8 cellular contexts compared by ENCODE assay signal in genomic region chr3:165196577-165197561, GRCh38. TPM values are rescaled to one million over a fixed set of nuclear protein-coding genes. Genes with fewer than 3 reads are reported as not detected.
A peak's percentile ranks its signal among the peaks of the same experiment; 100 is the strongest.
DNase-seq lines count a peak whose midpoint lies in the region; ATAC-seq lines count a peak whose summit lies in the region.

No MANE protein-coding gene starts in this region.

- peaks cover 51% of the 10 kb centered on the region for H3K27me3 Mint-ChIP-seq in activated CD4-positive, alpha-beta memory T cell treated with anti-CD3 and anti-CD28 coated beads for 36 hours
- peaks cover 45% of the 10 kb centered on the region for H3K27me3 Mint-ChIP-seq in activated CD4-positive, alpha-beta memory T cell treated with anti-CD3 and anti-CD28 coated beads, Interleukin-2, amount 10 ng/mL, durations not matched to agents 7 days and 5 days
- H3K27me3 Mint-ChIP-seq in activated naive CD8-positive, alpha-beta T cell treated with anti-CD3 and anti-CD28 coated beads, Interleukin-2, amount 10 ng/mL, durations not matched to agents 7 days and 5 days, result peaks cover 58% of the 10 kb centered on the region
- peaks cover 60% of the 10 kb centered on the region for H3K27me3 Mint-ChIP-seq in stimulated activated naive CD8-positive, alpha-beta T cell treated with anti-CD3 and anti-CD28 coated beads, Interleukin-15, Interleukin-2, amounts not matched to agents 100 ng/mL and 50 ng/mL, for 24 hours

- no peaks in the 10 kb centered on the region for H3K36me3 ChIP-seq in effector memory CD4-positive, alpha-beta T cell (ENCODE audit: control insufficient read depth, insufficient read depth, low read length)

- no peaks in the 10 kb centered on the region for H3K9me3 ChIP-seq in effector memory CD4-positive, alpha-beta T cell (ENCODE audit: control insufficient read depth, low read length)

- POLR2A ChIA-PET in activated CD4-positive, alpha-beta memory T cell treated with anti-CD3 and anti-CD28 coated beads for 36 hours (lab: Charles Lee), result no interaction called here
- POLR2A ChIA-PET in activated CD4-positive, alpha-beta memory T cell treated with anti-CD3 and anti-CD28 coated beads, Interleukin-2, amount 10 ng/mL, durations not matched to agents 7 days and 5 days (lab: Charles Lee), result no interaction called here
- POLR2A ChIA-PET in activated naive CD8-positive, alpha-beta T cell treated with anti-CD3 and anti-CD28 coated beads, Interleukin-2, amount 10 ng/mL, durations not matched to agents 7 days and 5 days (lab: Charles Lee), result no interaction called here

- CTCF ChIA-PET in activated CD4-positive, alpha-beta memory T cell treated with anti-CD3 and anti-CD28 coated beads for 36 hours (lab: Charles Lee), result no interaction called here
- CTCF ChIA-PET in activated CD4-positive, alpha-beta memory T cell treated with anti-CD3 and anti-CD28 coated beads, Interleukin-2, amount 10 ng/mL, durations not matched to agents 7 days and 5 days (lab: Charles Lee), result no interaction called here

- no peaks in the 10 kb centered on the region for H3K36me3 Mint-ChIP-seq in activated CD4-positive, alpha-beta memory T cell treated with anti-CD3 and anti-CD28 coated beads for 36 hours
- H3K36me3 Mint-ChIP-seq in activated CD4-positive, alpha-beta memory T cell treated with anti-CD3 and anti-CD28 coated beads, Interleukin-2, amount 10 ng/mL, durations not matched to agents 7 days and 5 days (ENCODE audit: low read depth), result no peaks in the 10 kb centered on the region
- H3K36me3 Mint-ChIP-seq in activated naive CD8-positive, alpha-beta T cell treated with anti-CD3 and anti-CD28 coated beads, Interleukin-2, amount 10 ng/mL, durations not matched to agents 7 days and 5 days, result no peaks in the 10 kb centered on the region
- H3K36me3 Mint-ChIP-seq in stimulated activated naive CD8-positive, alpha-beta T cell treated with anti-CD3 and anti-CD28 coated beads, Interleukin-15, Interleukin-2, amounts not matched to agents 100 ng/mL and 50 ng/mL, for 24 hours (ENCODE audit: low read depth), result peaks cover 4% of the 10 kb centered on the region

- H3K4me1 ChIP-seq in effector memory CD4-positive, alpha-beta T cell (ENCODE audit: control insufficient read depth, insufficient read depth, low read length, poor library complexity, severe bottlenecking), result no peaks in the 10 kb centered on the region

- H3K27ac Mint-ChIP-seq in activated CD4-positive, alpha-beta memory T cell treated with anti-CD3 and anti-CD28 coated beads for 36 hours, result no peak overlapping the region
- H3K27ac Mint-ChIP-seq in activated CD4-positive, alpha-beta memory T cell treated with anti-CD3 and anti-CD28 coated beads, Interleukin-2, amount 10 ng/mL, durations not matched to agents 7 days and 5 days, result no peak overlapping the region
- H3K27ac Mint-ChIP-seq in activated naive CD8-positive, alpha-beta T cell treated with anti-CD3 and anti-CD28 coated beads, Interleukin-2, amount 10 ng/mL, durations not matched to agents 7 days and 5 days, result no peak overlapping the region
- H3K27ac Mint-ChIP-seq in stimulated activated naive CD8-positive, alpha-beta T cell treated with anti-CD3 and anti-CD28 coated beads, Interleukin-15, Interleukin-2, amounts not matched to agents 100 ng/mL and 50 ng/mL, for 24 hours, result no peak overlapping the region

- peaks cover 25% of the 10 kb centered on the region for H3K27me3 ChIP-seq in effector memory CD4-positive, alpha-beta T cell (replicated peaks; ENCODE audit: control insufficient read depth, insufficient read depth, low read length, poor library complexity, severe bottlenecking)

- H3K9me3 Mint-ChIP-seq in activated CD4-positive, alpha-beta memory T cell treated with anti-CD3 and anti-CD28 coated beads for 36 hours, result no peaks in the 10 kb centered on the region
- no peaks in the 10 kb centered on the region for H3K9me3 Mint-ChIP-seq in activated CD4-positive, alpha-beta memory T cell treated with anti-CD3 and anti-CD28 coated beads, Interleukin-2, amount 10 ng/mL, durations not matched to agents 7 days and 5 days
- H3K9me3 Mint-ChIP-seq in activated naive CD8-positive, alpha-beta T cell treated with anti-CD3 and anti-CD28 coated beads, Interleukin-2, amount 10 ng/mL, durations not matched to agents 7 days and 5 days, result no peaks in the 10 kb centered on the region
- H3K9me3 Mint-ChIP-seq in stimulated activated naive CD8-positive, alpha-beta T cell treated with anti-CD3 and anti-CD28 coated beads, Interleukin-15, Interleukin-2, amounts not matched to agents 100 ng/mL and 50 ng/mL, for 24 hours, result no peaks in the 10 kb centered on the region

- H3K4me1 Mint-ChIP-seq in activated CD4-positive, alpha-beta memory T cell treated with anti-CD3 and anti-CD28 coated beads for 36 hours (ENCODE audit: low read depth), result peaks cover 19% of the 10 kb centered on the region
- H3K4me1 Mint-ChIP-seq in activated CD4-positive, alpha-beta memory T cell treated with anti-CD3 and anti-CD28 coated beads, Interleukin-2, amount 10 ng/mL, durations not matched to agents 7 days and 5 days, result peaks cover 2% of the 10 kb centered on the region
- H3K4me1 Mint-ChIP-seq in activated naive CD8-positive, alpha-beta T cell treated with anti-CD3 and anti-CD28 coated beads, Interleukin-2, amount 10 ng/mL, durations not matched to agents 7 days and 5 days, result peaks cover 8% of the 10 kb centered on the region
- H3K4me1 Mint-ChIP-seq in stimulated activated naive CD8-positive, alpha-beta T cell treated with anti-CD3 and anti-CD28 coated beads, Interleukin-15, Interleukin-2, amounts not matched to agents 100 ng/mL and 50 ng/mL, for 24 hours (ENCODE audit: low read depth), result peaks cover 14% of the 10 kb centered on the region

- peak overlapping the region; percentile 51 for H3K4me3 Mint-ChIP-seq in activated CD4-positive, alpha-beta memory T cell treated with anti-CD3 and anti-CD28 coated beads for 36 hours
- no peak overlapping the region for H3K4me3 Mint-ChIP-seq in activated CD4-positive, alpha-beta memory T cell treated with anti-CD3 and anti-CD28 coated beads, Interleukin-2, amount 10 ng/mL, durations not matched to agents 7 days and 5 days
- H3K4me3 Mint-ChIP-seq in activated naive CD8-positive, alpha-beta T cell treated with anti-CD3 and anti-CD28 coated beads, Interleukin-2, amount 10 ng/mL, durations not matched to agents 7 days and 5 days, result peak overlapping the region; percentile 45
- H3K4me3 Mint-ChIP-seq in stimulated activated naive CD8-positive, alpha-beta T cell treated with anti-CD3 and anti-CD28 coated beads, Interleukin-15, Interleukin-2, amounts not matched to agents 100 ng/mL and 50 ng/mL, for 24 hours, result peak overlapping the region; percentile 62

- no peak for DNase-seq in activated CD4-positive, alpha-beta memory T cell treated with anti-CD3 and anti-CD28 coated beads for 36 hours
- no peak for DNase-seq in activated CD4-positive, alpha-beta memory T cell treated with anti-CD3 and anti-CD28 coated beads, Interleukin-2, amount 10 ng/mL, durations not matched to agents 7 days and 5 days
- no peak for DNase-seq in activated naive CD8-positive, alpha-beta T cell treated with anti-CD3 and anti-CD28 coated beads, Interleukin-2, amount 10 ng/mL, durations not matched to agents 7 days and 5 days
- DNase-seq in inferior parietal cortex (ENCODE audit: extremely low spot score) (peak; percentile 50), SIG-M5 treated with dmso at 0.1 percent for 504 hours (lab: John Stamatoyannopoulos, UW; ENCODE audit: unreplicated experiment) (no peak), NOMO-1 treated with dmso at 0.1 percent for 144 hours (lab: John Stamatoyannopoulos, UW; ENCODE audit: unreplicated experiment) (no peak)
- DNase-seq in effector memory CD4-positive, alpha-beta T cell, result no peak

- ATAC-seq in activated naive CD8-positive, alpha-beta T cell treated with anti-CD3 and anti-CD28 coated beads, Interleukin-2, amount 10 ng/mL, durations not matched to agents 7 days and 5 days (ENCODE audit: low read depth), result no peak

- no peak overlapping the region for H3K4me3 ChIP-seq in effector memory CD4-positive, alpha-beta T cell (ENCODE audit: insufficient read depth, low read depth, low read length, poor library complexity, severe bottlenecking)

- no peak overlapping the region for H3K27ac ChIP-seq in effector memory CD4-positive, alpha-beta T cell (ENCODE audit: insufficient read depth, low read length, poor library complexity, severe bottlenecking)

- intact Hi-C loops in activated CD4-positive, alpha-beta memory T cell treated with anti-CD3 and anti-CD28 coated beads for 36 hours (cut with micrococcal nuclease), result no loop called here

RNA-seq across cellular contexts. Expression of gene SLITRK3, which starts 0.7 kb away (rescaled TPM):
- not detected for total RNA-seq in activated CD4-positive, alpha-beta memory T cell treated with anti-CD3 and anti-CD28 coated beads for 36 hours
- not detected for total RNA-seq in activated CD4-positive, alpha-beta memory T cell treated with anti-CD3 and anti-CD28 coated beads, Interleukin-2, amount 10 ng/mL, durations not matched to agents 7 days and 5 days
- total RNA-seq in activated naive CD8-positive, alpha-beta T cell treated with anti-CD3 and anti-CD28 coated beads, Interleukin-2, amount 10 ng/mL, durations not matched to agents 7 days and 5 days, result not detected
